17 cellular contexts compared by ENCODE assay signal in the genomic region with DNA sequence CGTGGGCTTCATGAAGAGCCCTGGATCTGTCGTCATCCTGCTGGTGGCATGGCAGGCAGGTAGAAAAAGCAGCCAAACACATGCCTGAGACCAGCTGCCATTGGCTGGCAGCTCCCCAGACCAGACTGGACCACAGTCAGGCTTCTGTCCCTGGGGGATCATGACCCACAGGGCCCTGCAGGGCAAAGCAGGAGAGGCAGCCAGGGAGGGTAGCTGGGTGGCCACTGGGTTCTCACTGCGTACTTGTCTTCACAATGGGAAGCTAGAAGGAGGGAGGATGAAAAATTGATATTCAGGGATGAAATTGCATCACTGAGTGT.
A peak's percentile ranks its signal among the peaks of the same experiment; 100 is the strongest.
DNase-seq lines count a peak whose midpoint lies in the region; ATAC-seq and TF ChIP-seq lines count a peak whose summit lies in the region.
"Had no signal": no experiment of that assay in that cellular context is flagged by ENCODE, and none has a peak within 500 bp of the region (broad histone marks: within the 10 kb centered on the region; RNA-seq: fewer than 3 reads in every experiment).

No MANE protein-coding gene starts in this region.

- H3K9me3 ChIP-seq in esophagus squamous epithelium (no peaks in the 10 kb centered on the region), vagina (no peaks in the 10 kb centered on the region)
- H3K9me3 ChIP-seq: BLaER1 had no signal

- TF ChIP-seq CTCF in esophagus squamous epithelium (IDR thresholded peaks at IDR 0.05), result no peak
- no peak for TF ChIP-seq CTCF in vagina (IDR thresholded peaks at IDR 0.05)
- no peak for TF ChIP-seq CTCF in RWPE1 (conservative IDR thresholded peaks at IDR 0.05; ENCODE audit: low read depth)

- intact Hi-C loops in Right ventricle myocardium inferior (cut with DNase I) (no loop called here), left cardiac atrium (cut with DNase I) (loop anchor here in 1 of 2 donors (5.0 kb wide), 1 partner anchor 234 kb away; no protein-coding TSS in a partner anchor), esophagus squamous epithelium (cut with DNase I) (loop anchor here (5.0 kb wide), 1 partner anchor 74 kb away; the partner anchor contains the start of gene ANGPTL2), vagina (cut with DNase I) (loop anchor here (5.0 kb wide), 1 partner anchor 254 kb away; no protein-coding TSS in a partner anchor)

- WGBS in esophagus squamous epithelium, 2 donors, result 71 to 83% methylated on average over 1 of the region's 3 CpGs

- ATAC-seq in Right ventricle myocardium inferior (no peak), left cardiac atrium (no peak), HG02678 (IDR thresholded peaks at IDR 0.05; ENCODE audit: unreplicated experiment) (no peak)
- ATAC-seq: CD8-positive, alpha-beta T cell; K562 had no signal

- DNase-seq in Right ventricle myocardium inferior (ENCODE audit: missing footprints) (peak; percentile 59), left cardiac atrium (no peak), esophagus squamous epithelium (lab: John Stamatoyannopoulos, UW) (no peak), myocyte (ENCODE audit: low read depth) (peak; percentile 88), vagina (ENCODE audit: extremely low spot score in 2 of 2) (no peak), RWPE1 (ENCODE audit: low spot score) (no peak), NCI-H82 treated with DMSO at 0.1 percent for 48 hours (lab: John Stamatoyannopoulos, UW; ENCODE audit: unreplicated experiment) (no peak)
- DNase-seq: CD8-positive, alpha-beta T cell; GF-D8; GOT3; MV-4-11; NCI-H1436; NCI-H2029; NCI-H748 treated with DMSO at 0.1 percent for 48 hours had no signal

- peak overlapping the region in 3 of 4 donors; percentile 73 to 82 (median 76) for H3K27ac ChIP-seq in esophagus squamous epithelium
- H3K27ac ChIP-seq in vagina, result peak overlapping the region; percentile 87
- H3K27ac ChIP-seq in RWPE1, result no peak overlapping the region
- H3K27ac ChIP-seq: BLaER1 had no signal

- POLR2A ChIA-PET in RWPE1 (lab: Yijun Ruan, JAX; ENCODE audit: low non-redundant PET), result no interaction called here

- H3K27me3 ChIP-seq in esophagus squamous epithelium (no peaks in the 10 kb centered on the region), vagina (no peaks in the 10 kb centered on the region)
- H3K27me3 ChIP-seq: BLaER1 had no signal

- peaks cover 7 to 49% (median 33%) of the 10 kb centered on the region in 3 donors for H3K4me1 ChIP-seq in esophagus squamous epithelium
- H3K4me1 ChIP-seq in vagina, result peaks cover 37% of the 10 kb centered on the region

- H3K36me3 ChIP-seq in esophagus squamous epithelium (no peaks in the 10 kb centered on the region), vagina (no peaks in the 10 kb centered on the region)
- H3K36me3 ChIP-seq: BLaER1 had no signal

- H3K4me3 ChIP-seq in esophagus squamous epithelium, result no peak overlapping the region
- no peak overlapping the region for H3K4me3 ChIP-seq in vagina
- H3K4me3 ChIP-seq: BLaER1, K562 had no signal

- TF ChIP-seq POLR2A in esophagus squamous epithelium (IDR thresholded peaks at IDR 0.05) (no peak), vagina (IDR thresholded peaks at IDR 0.05) (no peak)

- CTCF ChIA-PET in RWPE1 (lab: Yijun Ruan, JAX), result interaction anchor here (2.9 to 7.6 kb wide), 2 partner anchors 232 to 256 kb away, joined by 19 to 104 read pairs; no protein-coding TSS in a partner anchor

Comparison
In these comparisons a context has a peak if more than half of its experiments do, and no peak if none do; other contexts are left out.
1. DNase-seq: peak in Right ventricle myocardium inferior (single experiment) and myocyte (single experiment); none in left cardiac atrium (single experiment), esophagus squamous epithelium (single experiment), vagina (0 of 2), RWPE1 (single experiment) and NCI-H82 treated with DMSO at 0.1 percent for 48 hours (single experiment).